In the genomic region with DNA sequence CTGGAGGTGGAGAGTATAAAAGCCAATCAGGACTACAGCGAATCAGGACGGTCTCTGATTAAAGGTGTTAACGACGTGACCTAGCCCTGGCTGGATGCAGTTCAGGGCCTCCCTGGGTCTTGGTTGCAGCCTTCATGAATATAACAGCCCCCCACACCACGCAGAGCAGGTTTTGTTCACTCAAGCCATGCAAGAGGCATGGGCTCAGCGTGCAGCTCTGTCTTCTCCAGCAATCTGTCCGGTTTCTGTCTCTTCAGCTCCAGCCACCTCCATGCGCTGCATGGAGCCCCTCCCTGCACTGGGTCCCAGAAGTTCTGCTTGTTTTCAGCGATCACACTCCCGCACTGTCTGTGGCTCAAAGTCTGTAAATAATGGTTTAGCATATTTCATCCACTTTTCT, we compare ENCODE assay signal across 28 cellular contexts.
"Had no signal": no experiment of that assay in that cellular context is flagged by ENCODE, and none has a peak within 500 bp of the region (broad histone marks: within the 10 kb centered on the region; RNA-seq: fewer than 3 reads in every experiment).

No MANE protein-coding gene starts in this region.

- ATAC-seq: stimulated activated effector memory CD8-positive, alpha-beta T cell treated with anti-CD3 and anti-CD28 coated beads, Interleukin-12 subunit alpha, Interleukin-12 subunit beta, amount 100 ng/mL, for 72 hours; stimulated activated memory B cell treated with anti-CD40 and anti-IgM and Interleukin-4, amounts not matched to agents 10 μg/mL and 1 μg/mL and 100 μg/mL, for 72 hours; stimulated activated naive B cell treated with anti-CD40 and anti-IgM and Interleukin-4, amounts not matched to agents 10 μg/mL and 1 μg/mL and 100 μg/mL, for 72 hours; stimulated activated naive CD8-positive, alpha-beta T cell treated with anti-CD3 and anti-CD28 coated beads, Interleukin-15, amount 100 ng/mL, for 72 hours; stimulated activated naive CD8-positive, alpha-beta T cell treated with anti-CD3 and anti-CD28 coated beads, Interleukin-15, Interleukin-2, amounts not matched to agents 100 U/mL and 50 U/mL, for 24 hours; upper lobe of right lung had no signal

- H3K36me3 Mint-ChIP-seq: stimulated activated effector memory CD8-positive, alpha-beta T cell treated with anti-CD3 and anti-CD28 coated beads, Interleukin-12 subunit alpha, Interleukin-12 subunit beta, amount 100 ng/mL, for 72 hours; stimulated activated memory B cell treated with anti-CD40 and anti-IgM and Interleukin-4, amounts not matched to agents 10 μg/mL and 1 μg/mL and 100 μg/mL, for 72 hours; stimulated activated naive B cell treated with anti-CD40 and anti-IgM and Interleukin-4, amounts not matched to agents 10 μg/mL and 1 μg/mL and 100 μg/mL, for 72 hours; type B pancreatic cell had no signal

- H3K4me1 Mint-ChIP-seq: stimulated activated memory B cell treated with anti-CD40 and anti-IgM and Interleukin-4, amounts not matched to agents 10 μg/mL and 1 μg/mL and 100 μg/mL, for 72 hours had no signal

- DNase-seq: stimulated activated CD4-positive, alpha-beta T cell treated with anti-CD3 and anti-CD28 coated beads, Interleukin-2, amount 100 ng/mL, for 48 hours; stimulated activated CD4-positive, alpha-beta T cell treated with anti-CD3 and anti-CD28 coated beads, Interleukin-4, amount 100 ng/mL, for 1 hour; stimulated activated CD4-positive, alpha-beta T cell treated with anti-CD3 and anti-CD28 coated beads, Interleukin-4, amount 100 ng/mL, for 24 hours; stimulated activated CD4-positive, alpha-beta T cell treated with anti-CD3 and anti-CD28 coated beads, Interleukin-4, amount 100 ng/mL, for 4 hours; stimulated activated CD8-positive, alpha-beta memory T cell treated with anti-CD3 and anti-CD28 coated beads, Interleukin-4, amount 100 ng/mL, for 48 hours; stimulated activated naive B cell treated with anti-CD40 and anti-IgM and Interleukin-4, amounts not matched to agents 10 μg/mL and 1 μg/mL and 100 μg/mL, for 72 hours; stimulated activated naive CD4-positive, alpha-beta T cell; stimulated activated naive CD4-positive, alpha-beta T cell treated with Interleukin-2 at 50 U/mL for 16 hours; stimulated activated naive CD8-positive, alpha-beta T cell treated with anti-CD3 and anti-CD28 coated beads, Interleukin-15, amount 100 ng/mL, for 72 hours; stimulated activated naive CD8-positive, alpha-beta T cell treated with anti-CD3 and anti-CD28 coated beads, Interleukin-15, Interleukin-2, amounts not matched to agents 100 U/mL and 50 U/mL, for 24 hours; stomach; substantia nigra; testis; thyroid gland; tibial artery; transverse colon; trophoblast cell; upper lobe of left lung; upper lobe of right lung; uterus had no signal

- H3K27me3 ChIP-seq: testis, thyroid gland, upper lobe of left lung, uterus, vagina had no signal

- H3K27ac Mint-ChIP-seq: stimulated activated effector memory CD8-positive, alpha-beta T cell treated with anti-CD3 and anti-CD28 coated beads, Interleukin-12 subunit alpha, Interleukin-12 subunit beta, amount 100 ng/mL, for 72 hours; stimulated activated memory B cell treated with anti-CD40 and anti-IgM and Interleukin-4, amounts not matched to agents 10 μg/mL and 1 μg/mL and 100 μg/mL, for 72 hours; stimulated activated naive B cell treated with anti-CD40 and anti-IgM and Interleukin-4, amounts not matched to agents 10 μg/mL and 1 μg/mL and 100 μg/mL, for 72 hours; stimulated activated naive CD8-positive, alpha-beta T cell treated with anti-CD3 and anti-CD28 coated beads, Interleukin-15, amount 100 ng/mL, for 72 hours; stimulated activated naive CD8-positive, alpha-beta T cell treated with anti-CD3 and anti-CD28 coated beads, Interleukin-15, Interleukin-2, amounts not matched to agents 100 ng/mL and 50 ng/mL, for 24 hours; type B pancreatic cell had no signal

- H3K4me3 Mint-ChIP-seq: stimulated activated effector memory CD8-positive, alpha-beta T cell treated with anti-CD3 and anti-CD28 coated beads, Interleukin-12 subunit alpha, Interleukin-12 subunit beta, amount 100 ng/mL, for 72 hours; stimulated activated memory B cell treated with anti-CD40 and anti-IgM and Interleukin-4, amounts not matched to agents 10 μg/mL and 1 μg/mL and 100 μg/mL, for 72 hours; stimulated activated naive B cell treated with anti-CD40 and anti-IgM and Interleukin-4, amounts not matched to agents 10 μg/mL and 1 μg/mL and 100 μg/mL, for 72 hours; stimulated activated naive CD8-positive, alpha-beta T cell treated with anti-CD3 and anti-CD28 coated beads, Interleukin-15, amount 100 ng/mL, for 72 hours; stimulated activated naive CD8-positive, alpha-beta T cell treated with anti-CD3 and anti-CD28 coated beads, Interleukin-15, Interleukin-2, amounts not matched to agents 100 ng/mL and 50 ng/mL, for 24 hours; type B pancreatic cell had no signal

- H3K9me3 Mint-ChIP-seq: stimulated activated effector memory CD8-positive, alpha-beta T cell treated with anti-CD3 and anti-CD28 coated beads, Interleukin-12 subunit alpha, Interleukin-12 subunit beta, amount 100 ng/mL, for 72 hours; stimulated activated memory B cell treated with anti-CD40 and anti-IgM and Interleukin-4, amounts not matched to agents 10 μg/mL and 1 μg/mL and 100 μg/mL, for 72 hours; stimulated activated naive B cell treated with anti-CD40 and anti-IgM and Interleukin-4, amounts not matched to agents 10 μg/mL and 1 μg/mL and 100 μg/mL, for 72 hours; stimulated activated naive CD8-positive, alpha-beta T cell treated with anti-CD3 and anti-CD28 coated beads, Interleukin-15, amount 100 ng/mL, for 72 hours; stimulated activated naive CD8-positive, alpha-beta T cell treated with anti-CD3 and anti-CD28 coated beads, Interleukin-15, Interleukin-2, amounts not matched to agents 100 ng/mL and 50 ng/mL, for 24 hours; type B pancreatic cell had no signal

- H3K36me3 ChIP-seq: stomach, suprapubic skin, thoracic aorta, thyroid gland, tibial artery, tibial nerve, transverse colon, upper lobe of left lung, upper lobe of right lung, uterus, vagina had no signal

- H3K4me1 ChIP-seq: testis, uterus had no signal

- H3K4me3 ChIP-seq: stomach, suprapubic skin, testis, thoracic aorta, thyroid gland, tibial artery, tibial nerve, transverse colon, upper lobe of left lung, upper lobe of right lung, uterus, vagina had no signal

- H3K9me3 ChIP-seq: stomach, suprapubic skin, testis, thoracic aorta, thyroid gland, tibial artery, tibial nerve, transverse colon, upper lobe of left lung, upper lobe of right lung, uterus, vagina had no signal

- H3K27ac ChIP-seq: stomach, suprapubic skin, testis, thoracic aorta, tibial artery, tibial nerve, transverse colon, upper lobe of left lung, upper lobe of right lung, uterus, vagina had no signal
